In the genomic region with DNA sequence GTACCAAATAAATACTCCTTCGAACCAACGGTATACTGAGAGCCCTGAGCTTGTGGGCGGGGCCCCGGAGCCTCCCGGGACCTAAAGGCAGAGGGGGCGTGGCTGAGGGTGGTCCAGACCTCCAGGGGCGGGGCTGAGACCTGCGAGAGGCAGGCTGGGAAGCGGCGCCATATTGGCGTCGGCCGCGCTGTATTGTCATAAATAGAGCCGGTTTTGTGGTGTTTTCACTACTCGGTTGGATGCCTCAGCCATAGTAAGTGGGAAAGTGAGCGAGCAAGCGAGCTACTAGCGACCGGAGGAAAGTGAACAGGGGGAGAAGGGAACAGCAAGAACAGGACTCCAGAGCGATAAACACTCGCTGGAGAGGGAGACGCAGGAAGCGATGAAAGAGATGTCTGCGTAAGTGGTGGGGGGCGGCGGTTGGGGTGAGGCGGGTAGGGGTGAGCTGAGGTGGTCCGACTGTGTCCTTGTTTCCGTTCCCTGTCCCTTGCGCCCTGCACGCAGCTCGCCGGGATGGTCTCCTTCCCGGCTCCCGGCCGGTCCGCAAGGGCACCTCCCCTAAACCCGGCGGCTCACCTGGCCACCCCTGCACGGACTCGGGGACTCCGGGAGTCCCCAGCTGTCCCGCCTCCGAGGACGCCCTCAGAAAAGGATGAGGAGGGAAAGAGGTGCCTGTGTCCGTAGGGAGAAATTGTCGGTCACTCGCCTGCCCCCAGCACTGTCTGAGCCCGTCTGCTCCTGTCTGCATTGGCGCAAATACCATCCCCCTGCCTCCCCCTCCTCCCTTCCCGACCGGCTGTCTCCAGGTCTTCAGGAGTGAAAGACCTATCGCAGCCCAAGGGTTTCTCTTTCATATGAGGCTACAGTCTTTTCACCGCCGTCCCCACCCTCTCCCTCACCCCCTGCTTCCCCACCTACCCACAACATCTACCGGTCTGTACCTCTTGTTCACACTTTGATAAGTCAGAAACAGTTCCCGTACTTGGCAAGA, we compare ENCODE assay signal across 1 cellular context.
TF ChIP-seq lines count a peak whose summit lies in the region.

PAPOLG (plus strand) TSS at position 172 of the 991 bp plus-strand sequence; CDS start at position 383, 211 bp downstream.

TF ChIP-seq in K562, 482 proteins besides CTCF, POLR2A, EP300 and RAD21 (continued from another document):
- TF ChIP-seq, protein P1, sequence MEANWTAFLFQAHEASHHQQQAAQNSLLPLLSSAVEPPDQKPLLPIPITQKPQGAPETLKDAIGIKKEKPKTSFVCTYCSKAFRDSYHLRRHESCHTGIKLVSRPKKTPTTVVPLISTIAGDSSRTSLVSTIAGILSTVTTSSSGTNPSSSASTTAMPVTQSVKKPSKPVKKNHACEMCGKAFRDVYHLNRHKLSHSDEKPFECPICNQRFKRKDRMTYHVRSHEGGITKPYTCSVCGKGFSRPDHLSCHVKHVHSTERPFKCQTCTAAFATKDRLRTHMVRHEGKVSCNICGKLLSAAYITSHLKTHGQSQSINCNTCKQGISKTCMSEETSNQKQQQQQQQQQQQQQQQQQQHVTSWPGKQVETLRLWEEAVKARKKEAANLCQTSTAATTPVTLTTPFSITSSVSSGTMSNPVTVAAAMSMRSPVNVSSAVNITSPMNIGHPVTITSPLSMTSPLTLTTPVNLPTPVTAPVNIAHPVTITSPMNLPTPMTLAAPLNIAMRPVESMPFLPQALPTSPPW (CRISPR knock-in tag; IDR thresholded peaks at IDR 0.05): peak; percentile 7; the same call in 1 of the 2 replicates
- TF ChIP-seq RB1 (IDR thresholded peaks at IDR 0.05; ENCODE audit: low read depth) (0 out of 2 replicates have a peak, but pooled peaks have one; percentile 3), PML (IDR thresholded peaks at IDR 0.05; ENCODE audit: low read length) (peak; percentile 85), ZNF696 (CRISPR knock-in tag; conservative IDR thresholded peaks at IDR 0.05) (no peak), BMI1 (IDR thresholded peaks at IDR 0.05; ENCODE audit: low read length) (no peak), PHF20 (IDR thresholded peaks at IDR 0.05; ENCODE audit: partially characterized antibody) (peak; percentile 79), DIDO1 (tag; IDR thresholded peaks at IDR 0.05; ENCODE audit: low read depth) (0 out of 2 replicates have a peak, but pooled peaks have one; percentile 24), ZNF140 (CRISPR knock-in tag; IDR thresholded peaks at IDR 0.05) (no peak), ZNF444 (CRISPR knock-in tag; IDR thresholded peaks at IDR 0.05) (no peak), HOMEZ (CRISPR knock-in tag; IDR thresholded peaks at IDR 0.05) (no peak), KLF13 (tag; IDR thresholded peaks at IDR 0.05; ENCODE audit: borderline replicate concordance, low read depth) (peak; percentile 50; the same call in 1 of the 2 replicates), TBP (optimal IDR thresholded peaks at IDR 0.05; ENCODE audit: low read depth, low read length) (peak; percentile 76), SUPT5H (IDR thresholded peaks at IDR 0.05) (peak; percentile 96), FOXA1 (IDR thresholded peaks at IDR 0.05; ENCODE audit: borderline replicate concordance) (no peak), HBP1 (CRISPR knock-in tag; IDR thresholded peaks at IDR 0.05) (no peak), KLF6 (CRISPR knock-in tag; IDR thresholded peaks at IDR 0.05; ENCODE audit: borderline replicate concordance) (no peak)
- TF ChIP-seq, protein P2, sequence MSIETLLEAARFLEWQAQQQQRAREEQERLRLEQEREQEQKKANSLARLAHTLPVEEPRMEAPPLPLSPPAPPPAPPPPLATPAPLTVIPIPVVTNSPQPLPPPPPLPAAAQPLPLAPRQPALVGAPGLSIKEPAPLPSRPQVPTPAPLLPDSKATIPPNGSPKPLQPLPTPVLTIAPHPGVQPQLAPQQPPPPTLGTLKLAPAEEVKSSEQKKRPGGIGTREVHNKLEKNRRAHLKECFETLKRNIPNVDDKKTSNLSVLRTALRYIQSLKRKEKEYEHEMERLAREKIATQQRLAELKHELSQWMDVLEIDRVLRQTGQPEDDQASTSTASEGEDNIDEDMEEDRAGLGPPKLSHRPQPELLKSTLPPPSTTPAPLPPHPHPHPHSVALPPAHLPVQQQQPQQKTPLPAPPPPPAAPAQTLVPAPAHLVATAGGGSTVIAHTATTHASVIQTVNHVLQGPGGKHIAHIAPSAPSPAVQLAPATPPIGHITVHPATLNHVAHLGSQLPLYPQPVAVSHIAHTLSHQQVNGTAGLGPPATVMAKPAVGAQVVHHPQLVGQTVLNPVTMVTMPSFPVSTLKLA (conservative IDR thresholded peaks at IDR 0.05): peak in 1 of 2 experiments; percentile 34; a peak in 1 of 4 replicates
